8 cellular contexts compared by ENCODE assay signal in the genomic region with DNA sequence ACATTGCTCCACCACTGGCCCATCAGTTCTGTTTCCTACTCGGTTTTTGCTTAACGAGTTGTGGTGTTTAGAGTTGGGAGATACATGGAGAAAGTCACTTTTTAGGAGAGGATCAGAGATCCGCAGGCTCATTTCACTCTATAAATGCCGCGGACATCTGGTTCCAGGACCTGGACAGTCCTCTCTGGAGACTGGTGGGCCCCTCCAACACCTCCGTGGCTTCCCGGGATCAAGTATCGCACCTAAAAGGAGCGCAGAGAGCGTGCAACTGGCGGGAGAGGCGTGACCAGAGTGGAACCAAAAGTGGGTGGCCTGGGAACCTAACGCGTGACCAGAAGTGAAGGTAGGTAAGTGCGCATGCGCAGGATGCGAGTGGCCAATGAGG. TPM values are rescaled to one million over a fixed set of nuclear protein-coding genes. Genes with fewer than 3 reads are reported as not detected.
A peak's percentile ranks its signal among the peaks of the same experiment; 100 is the strongest.
DNase-seq lines count a peak whose midpoint lies in the region; ATAC-seq and TF ChIP-seq lines count a peak whose summit lies in the region.

No MANE protein-coding gene starts in this region.

- TF ChIP-seq CTCF in RWPE1 (conservative IDR thresholded peaks at IDR 0.05; ENCODE audit: low read depth) = no peak
- no peak for TF ChIP-seq CTCF in cardiac fibroblast (IDR thresholded peaks at IDR 0.05; ENCODE audit: low read depth, low read length)
- TF ChIP-seq CTCF in kidney epithelial cell (IDR thresholded peaks at IDR 0.05; ENCODE audit: insufficient read depth, low read length, poor library complexity, severe bottlenecking) = no peak

- H3K27me3 ChIP-seq in kidney epithelial cell (ENCODE audit: control insufficient read depth, insufficient read depth, low read length) = no peaks in the 10 kb centered on the region

- ATAC-seq in GM19395 (IDR thresholded peaks at IDR 0.05; ENCODE audit: unreplicated experiment) (peak; percentile 83), HG03457 (IDR thresholded peaks at IDR 0.05; ENCODE audit: unreplicated experiment) (peak; percentile 61)

- POLR2A ChIA-PET in RWPE1 (lab: Yijun Ruan, JAX; ENCODE audit: low non-redundant PET) = interaction anchor here (0.6 kb wide), 1 partner anchor 85 kb away, joined by 3 read pairs; no protein-coding TSS in a partner anchor

- H3K4me3 ChIP-seq in cardiac fibroblast (replicated peaks in 1 of 2; ENCODE audit: low read depth in 2 of 2, low read length in 2 of 2) (peak overlapping the region; percentile 84 to 87), kidney epithelial cell (ENCODE audit: low read depth, low read length) (peak overlapping the region; percentile 66)

- CTCF ChIA-PET in RWPE1 (lab: Yijun Ruan, JAX) = no interaction called here

- no peaks in the 10 kb centered on the region for H3K36me3 ChIP-seq in kidney epithelial cell (ENCODE audit: control insufficient read depth, insufficient read depth, low read length)

- H3K27ac ChIP-seq in RWPE1 = peak overlapping the region; percentile 93

- DNase-seq in DMS79 (lab: John Stamatoyannopoulos, UW) (peak; percentile 65), RWPE1 (ENCODE audit: low spot score) (peak; percentile 76), cardiac fibroblast (ENCODE audit: low read depth in 2 of 2) (peak; percentile 94 to 95), kidney epithelial cell (ENCODE audit: low read depth) (peak; percentile 89), UCSD-AML1 (lab: John Stamatoyannopoulos, UW; ENCODE audit: unreplicated experiment) (no peak)
- peak; percentile 80 for DNase-seq in stimulated activated CD4-positive, alpha-beta T cell treated with anti-CD3 and anti-CD28 coated beads, Interleukin-1b, Interleukin-23, amount 100 ng/mL, for 48 hours

RNA-seq across cellular contexts. Expression of gene CLTRN, which starts 9.9 kb away (rescaled TPM):
- total RNA-seq in kidney epithelial cell = 0.50 and 2.0 TPM in 2 replicates
